In genomic region chr5:97297063-97297715, GRCh38 we compare ENCODE assay signal across 10 cellular contexts.
A peak's percentile ranks its signal among the peaks of the same experiment; 100 is the strongest.
DNase-seq lines count a peak whose midpoint lies in the region; ATAC-seq and TF ChIP-seq lines count a peak whose summit lies in the region.
"Had no signal": no experiment of that assay in that cellular context is flagged by ENCODE, and none has a peak within 500 bp of the region (broad histone marks: within the 10 kb centered on the region; RNA-seq: fewer than 3 reads in every experiment).

No MANE protein-coding gene starts in this region.

- WGBS in heart right ventricle, 2 donors = 16 to 21% methylated on average over 5 of the region's 5 CpGs
- 21 to 43% methylated on average over 2 of the region's 5 CpGs for WGBS in gastroesophageal sphincter (ENCODE audit: low coverage in 1 of 2), 2 donors

- peak in 7 of 9 donors; percentile 12 to 45 (median 32) for TF ChIP-seq CTCF in heart right ventricle (IDR thresholded peaks at IDR 0.05)
- TF ChIP-seq CTCF in gastroesophageal sphincter (IDR thresholded peaks at IDR 0.05) = peak; percentile 18 to 51 (median 38)

- peak in 4 of 8 donors; percentile 38 to 80 (median 44) for ATAC-seq in heart right ventricle
- ATAC-seq in GM21737 (IDR thresholded peaks at IDR 0.05; ENCODE audit: unreplicated experiment) = peak; percentile 86
- ATAC-seq in gastroesophageal sphincter = peak; percentile 41

- H3K4me3 ChIP-seq in heart right ventricle (no peak overlapping the region), SJCRH30 (no peak overlapping the region), gastroesophageal sphincter (no peak overlapping the region)
- H3K4me3 ChIP-seq: upper lobe of left lung had no signal

- DNase-seq in heart right ventricle = no peak
- DNase-seq in cardiac septum (ENCODE audit: low spot score) = no peak
- DNase-seq in HT1080 (ENCODE audit: low read depth) = peak; percentile 49
- peak; percentile 66 to 79 for DNase-seq in SJCRH30
- DNase-seq in stromal cell of bone marrow (ENCODE audit: low read depth) = peak; percentile 6
- no peak for DNase-seq in cortex of kidney (lab: John Stamatoyannopoulos, UW)
- DNase-seq: upper lobe of left lung had no signal

- no peaks in the 10 kb centered on the region for H3K36me3 ChIP-seq in heart right ventricle
- H3K36me3 ChIP-seq in SJCRH30 = no peaks in the 10 kb centered on the region
- H3K36me3 ChIP-seq in gastroesophageal sphincter = no peaks in the 10 kb centered on the region
- H3K36me3 ChIP-seq: upper lobe of left lung had no signal

- H3K4me1 ChIP-seq in heart right ventricle = no peaks in the 10 kb centered on the region
- no peaks in the 10 kb centered on the region for H3K4me1 ChIP-seq in SJCRH30
- no peaks in the 10 kb centered on the region for H3K4me1 ChIP-seq in gastroesophageal sphincter
- H3K4me1 ChIP-seq: upper lobe of left lung had no signal

- peaks cover 0 to 7% (median 0%) of the 10 kb centered on the region in 11 donors for H3K9me3 ChIP-seq in heart right ventricle
- H3K9me3 ChIP-seq in SJCRH30 (replicated peaks) = no peaks in the 10 kb centered on the region; the same call in 1 of the 2 replicates
- H3K9me3 ChIP-seq in gastroesophageal sphincter = no peaks in the 10 kb centered on the region
- H3K9me3 ChIP-seq: upper lobe of left lung had no signal

- H3K27ac ChIP-seq in heart right ventricle (no peak overlapping the region), SJCRH30 (no peak overlapping the region), gastroesophageal sphincter (no peak overlapping the region)
- H3K27ac ChIP-seq: HL-60, upper lobe of left lung had no signal

- intact Hi-C loops in heart right ventricle (cut with DNase I) (no loop called here), cardiac septum (cut with DNase I) (no loop called here)

- no peak for TF ChIP-seq EP300 in gastroesophageal sphincter (IDR thresholded peaks at IDR 0.05)

- no peaks in the 10 kb centered on the region for H3K27me3 ChIP-seq in heart right ventricle
- no peaks in the 10 kb centered on the region for H3K27me3 ChIP-seq in SJCRH30
- H3K27me3 ChIP-seq in gastroesophageal sphincter = no peaks in the 10 kb centered on the region
- H3K27me3 ChIP-seq: upper lobe of left lung had no signal

- TF ChIP-seq POLR2A in gastroesophageal sphincter (IDR thresholded peaks at IDR 0.05) = no peak

Comparison
In these comparisons a context has a peak if more than half of its experiments do, and no peak if none do; other contexts are left out.
1. DNase-seq: peak in HT1080 (single experiment), SJCRH30 (2 of 2) and stromal cell of bone marrow (single experiment); none in heart right ventricle (0 of 2), cardiac septum (single experiment) and cortex of kidney (single experiment).